16 cellular contexts compared by ENCODE assay signal in genomic region chr16:998615-999014, GRCh38. TPM values are rescaled to one million over a fixed set of nuclear protein-coding genes. Genes with fewer than 3 reads are reported as not detected.
"Had no signal": no experiment of that assay in that cellular context is flagged by ENCODE, and none has a peak within 500 bp of the region (broad histone marks: within the 10 kb centered on the region; RNA-seq: fewer than 3 reads in every experiment).

No MANE protein-coding gene starts in this region.

- H3K9me3 Mint-ChIP-seq: activated CD4-positive, alpha-beta T cell treated with anti-CD3 and anti-CD28 coated beads, Interleukin-2, amount 10 ng/mL, durations not matched to agents 24 days and 14 days; activated T-cell treated with anti-CD3 and anti-CD28 coated beads, Interleukin-2, amount 50 U/mL, for 24 hours; memory B cell; type B pancreatic cell had no signal

- H3K4me1 ChIP-seq: body of pancreas, foreskin keratinocyte, right lobe of liver had no signal

- H3K4me3 ChIP-seq: body of pancreas, cardiac muscle cell, right lobe of liver, skin epidermis, vagina had no signal

- H3K27ac ChIP-seq: cardiac muscle cell, foreskin keratinocyte, right lobe of liver, vagina had no signal

- H3K36me3 ChIP-seq: cardiac muscle cell, right lobe of liver, vagina had no signal

- H3K27me3 ChIP-seq: body of pancreas, right lobe of liver, vagina had no signal

- H3K36me3 Mint-ChIP-seq: memory B cell; stimulated activated memory B cell treated with anti-CD40 and anti-IgM and Interleukin-4, amounts not matched to agents 10 μg/mL and 1 μg/mL and 100 μg/mL, for 72 hours; type B pancreatic cell had no signal

- H3K9me3 ChIP-seq: body of pancreas, right lobe of liver had no signal

- H3K4me1 Mint-ChIP-seq: memory B cell had no signal

- H3K27me3 Mint-ChIP-seq: activated T-cell treated with anti-CD3 and anti-CD28 coated beads, Interleukin-2, amount 50 U/mL, for 24 hours had no signal

- DNase-seq: activated CD4-positive, alpha-beta T cell treated with anti-CD3 and anti-CD28 coated beads, Interleukin-2, amount 10 ng/mL, durations not matched to agents 24 days and 14 days; activated T-cell treated with anti-CD3 and anti-CD28 coated beads, Interleukin-2, amount 50 U/mL, for 24 hours; body of pancreas; foreskin keratinocyte; left colon; occipital lobe; right lobe of liver; stimulated activated CD4-positive, alpha-beta T cell treated with anti-CD3 and anti-CD28 coated beads, Interleukin-1b, Interleukin-23, amount 100 ng/mL, for 48 hours; T-helper 1 cell had no signal

- H3K27ac Mint-ChIP-seq: activated CD4-positive, alpha-beta T cell treated with anti-CD3 and anti-CD28 coated beads, Interleukin-2, amount 10 ng/mL, durations not matched to agents 24 days and 14 days; activated naive CD4-positive, alpha-beta T cell treated with anti-CD3 and anti-CD28 coated beads for 36 hours; activated T-cell treated with anti-CD3 and anti-CD28 coated beads, Interleukin-2, amount 50 U/mL, for 24 hours; memory B cell; stimulated activated memory B cell treated with anti-CD40 and anti-IgM and Interleukin-4, amounts not matched to agents 10 μg/mL and 1 μg/mL and 100 μg/mL, for 72 hours; type B pancreatic cell had no signal

- ATAC-seq: body of pancreas; foreskin keratinocyte; left colon; right lobe of liver; stimulated activated memory B cell treated with anti-CD40 and anti-IgM and Interleukin-4, amounts not matched to agents 10 μg/mL and 1 μg/mL and 100 μg/mL, for 72 hours had no signal

- H3K4me3 Mint-ChIP-seq: memory B cell; stimulated activated memory B cell treated with anti-CD40 and anti-IgM and Interleukin-4, amounts not matched to agents 10 μg/mL and 1 μg/mL and 100 μg/mL, for 72 hours had no signal

RNA-seq across cellular contexts. Expression of gene SOX8, which starts 17.0 kb away (rescaled TPM):
- total RNA-seq: foreskin keratinocyte had no signal
- polyA plus RNA-seq: foreskin keratinocyte had no signal
